Comparison of ENCODE assay signal across 32 cellular contexts in genomic region chr20:48486065-48486464, GRCh38.
"Had no signal": no experiment of that assay in that cellular context is flagged by ENCODE, and none has a peak within 500 bp of the region (broad histone marks: within the 10 kb centered on the region; RNA-seq: fewer than 3 reads in every experiment).

No MANE protein-coding gene starts in this region.

- H3K27ac ChIP-seq: adrenal gland, body of pancreas, epithelial cell of prostate, esophagus squamous epithelium, heart right ventricle, left ventricle myocardium inferior, pancreas, psoas muscle, right atrium auricular region, suprapubic skin, tibial artery had no signal

- H3K27ac Mint-ChIP-seq: activated CD4-positive, alpha-beta memory T cell treated with anti-CD3 and anti-CD28 coated beads for 36 hours; activated CD4-positive, alpha-beta T cell treated with anti-CD3 and anti-CD28 coated beads, Interleukin-2, amount 10 ng/mL, durations not matched to agents 24 days and 14 days; activated T-helper 17 cell treated with anti-CD3 and anti-CD28 coated beads, Interleukin-2, amount 50 U/mL, for 72 hours; nephron; T-helper 1 cell treated with Interleukin-12 subunit alpha and Interleukin-12 subunit beta and Interleukin-4 antibody, amounts not matched to agents 30 μg/mL and 1 μg/mL, for 36 hours had no signal

- H3K4me3 Mint-ChIP-seq: activated CD4-positive, alpha-beta memory T cell treated with anti-CD3 and anti-CD28 coated beads for 36 hours; activated CD4-positive, alpha-beta T cell treated with anti-CD3 and anti-CD28 coated beads, Interleukin-2, amount 10 ng/mL, durations not matched to agents 24 days and 14 days; activated T-helper 17 cell treated with anti-CD3 and anti-CD28 coated beads, Interleukin-2, amount 50 U/mL, for 72 hours; nephron; stimulated activated naive B cell treated with anti-CD40 and anti-IgM and Interleukin-4, amounts not matched to agents 10 μg/mL and 1 μg/mL and 100 μg/mL, for 72 hours; T-helper 1 cell treated with Interleukin-12 subunit alpha and Interleukin-12 subunit beta and Interleukin-4 antibody, amounts not matched to agents 30 μg/mL and 1 μg/mL, for 36 hours had no signal

- H3K36me3 Mint-ChIP-seq: activated CD4-positive, alpha-beta memory T cell treated with anti-CD3 and anti-CD28 coated beads for 36 hours; activated naive CD4-positive, alpha-beta T cell treated with anti-CD3 and anti-CD28 coated beads, Interleukin-2, amount 50 U/mL, for 72 hours; stimulated activated naive B cell treated with anti-CD40 and anti-IgM and Interleukin-4, amounts not matched to agents 10 μg/mL and 1 μg/mL and 100 μg/mL, for 72 hours had no signal

- H3K9me3 Mint-ChIP-seq: activated CD4-positive, alpha-beta memory T cell treated with anti-CD3 and anti-CD28 coated beads for 36 hours; activated CD4-positive, alpha-beta T cell treated with anti-CD3 and anti-CD28 coated beads, Interleukin-2, amount 10 ng/mL, durations not matched to agents 24 days and 14 days; activated naive CD4-positive, alpha-beta T cell treated with anti-CD3 and anti-CD28 coated beads, Interleukin-2, amount 50 U/mL, for 72 hours; activated T-helper 17 cell treated with anti-CD3 and anti-CD28 coated beads, Interleukin-2, amount 50 U/mL, for 72 hours; nephron; stimulated activated naive B cell treated with anti-CD40 and anti-IgM and Interleukin-4, amounts not matched to agents 10 μg/mL and 1 μg/mL and 100 μg/mL, for 72 hours; T-helper 1 cell treated with Interleukin-12 subunit alpha and Interleukin-12 subunit beta and Interleukin-4 antibody, amounts not matched to agents 30 μg/mL and 1 μg/mL, for 36 hours had no signal

- DNase-seq: activated CD4-positive, alpha-beta memory T cell treated with anti-CD3 and anti-CD28 coated beads for 36 hours; activated CD4-positive, alpha-beta T cell treated with anti-CD3 and anti-CD28 coated beads, Interleukin-2, amount 10 ng/mL, durations not matched to agents 24 days and 14 days; activated CD8-positive, alpha-beta memory T cell treated with anti-CD3 and anti-CD28 coated beads, Interleukin-2, amount 50 U/mL, for 4 hours; activated naive CD4-positive, alpha-beta T cell; activated T-cell treated with anti-CD3 and anti-CD28 coated beads, Interleukin-2, amount 50 U/mL, for 1 hour; adrenal gland; body of pancreas; effector CD8-positive, alpha-beta T cell; esophagus squamous epithelium; foreskin melanocyte; heart right ventricle; islet precursor cell; left ventricle myocardium inferior; mesendoderm; nucleus accumbens; pancreas; psoas muscle; stimulated activated CD4-positive, alpha-beta T cell treated with anti-CD3 and anti-CD28 coated beads, Interleukin-1b, Interleukin-23, amount 100 ng/mL, for 48 hours; stimulated activated naive B cell treated with anti-CD40 and anti-IgM and Interleukin-4, amounts not matched to agents 10 μg/mL and 1 μg/mL and 100 μg/mL, for 72 hours; T-helper 9 cell; tibial artery; WERI-Rb-1 had no signal

- H3K36me3 ChIP-seq: adrenal gland, esophagus squamous epithelium, heart right ventricle, left ventricle myocardium inferior, pancreas, right atrium auricular region, suprapubic skin, tibial artery, WERI-Rb-1 had no signal

- H3K4me1 Mint-ChIP-seq: activated CD4-positive, alpha-beta T cell treated with anti-CD3 and anti-CD28 coated beads, Interleukin-2, amount 10 ng/mL, durations not matched to agents 24 days and 14 days; activated T-helper 17 cell treated with anti-CD3 and anti-CD28 coated beads, Interleukin-2, amount 50 U/mL, for 72 hours had no signal

- H3K4me3 ChIP-seq: adrenal gland, body of pancreas, esophagus squamous epithelium, heart right ventricle, left ventricle myocardium inferior, lung, pancreas, psoas muscle, right atrium auricular region, smooth muscle cell, suprapubic skin, tibial artery had no signal

- H3K27me3 ChIP-seq: adrenal gland, body of pancreas, pancreas, right atrium auricular region had no signal

- ATAC-seq: activated CD4-positive, CD25-positive, alpha-beta regulatory T cell treated with anti-CD3 and anti-CD28 coated beads, Interleukin-2, amount 50 U/mL, for 24 hours; activated naive CD4-positive, alpha-beta T cell treated with anti-CD3 and anti-CD28 coated beads, Interleukin-2, amount 50 U/mL, for 72 hours; activated T-helper 17 cell treated with anti-CD3 and anti-CD28 coated beads, Interleukin-2, amount 50 U/mL, for 72 hours; body of pancreas; heart right ventricle; pancreas; psoas muscle; stimulated activated naive B cell treated with anti-CD40 and anti-IgM and Interleukin-4, amounts not matched to agents 10 μg/mL and 1 μg/mL and 100 μg/mL, for 72 hours had no signal

- H3K4me1 ChIP-seq: adrenal gland, body of pancreas, heart right ventricle, left ventricle myocardium inferior, pancreas, psoas muscle, tibial artery had no signal

- H3K9me3 ChIP-seq: adrenal gland, body of pancreas, esophagus squamous epithelium, heart right ventricle, left ventricle myocardium inferior, pancreas, psoas muscle, right atrium auricular region, suprapubic skin, tibial artery had no signal
